In the genomic region with DNA sequence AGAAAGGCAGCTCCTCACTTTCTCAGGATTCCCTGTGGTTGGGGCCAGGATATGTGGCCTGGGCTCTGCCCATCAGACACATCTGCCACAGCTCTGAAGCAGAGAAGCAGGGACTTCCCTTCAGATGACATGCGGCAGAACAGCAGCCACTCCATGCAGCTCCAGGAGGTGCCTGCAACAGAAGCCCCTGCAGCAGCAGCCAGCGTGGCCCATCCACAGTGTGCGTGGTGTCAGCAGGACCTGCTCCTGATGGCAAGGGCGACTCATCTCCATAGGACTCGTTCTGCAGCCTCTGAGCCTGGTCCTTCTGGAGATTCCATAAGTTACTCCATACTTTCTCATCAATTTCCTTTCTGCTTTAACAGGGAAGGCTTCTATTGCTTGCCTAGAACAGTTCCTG, we compare ENCODE assay signal across 18 cellular contexts.
"Had no signal": no experiment of that assay in that cellular context is flagged by ENCODE, and none has a peak within 500 bp of the region (broad histone marks: within the 10 kb centered on the region; RNA-seq: fewer than 3 reads in every experiment).

No MANE protein-coding gene starts in this region.

- H3K4me2 ChIP-seq: hepatocyte had no signal

- H2AFZ ChIP-seq: hepatocyte had no signal

- H3K79me2 ChIP-seq: hepatocyte had no signal

- ATAC-seq: effector memory CD8-positive, alpha-beta T cell; foreskin keratinocyte; gastroesophageal sphincter; heart left ventricle; left cardiac atrium; left lung; left ventricle myocardium superior; lower lobe of right lung had no signal

- DNase-seq: colonic mucosa; cortex of kidney; effector CD8-positive, alpha-beta T cell; effector memory CD8-positive, alpha-beta T cell; endodermal cell; foreskin keratinocyte; heart left ventricle; hypothalamus; immature natural killer cell; left cardiac atrium; left lung; left ventricle myocardium superior; lower lobe of right lung; mesenchymal stem cell; midbrain had no signal

- H3K27ac ChIP-seq: colonic mucosa, esophagus muscularis mucosa, foreskin keratinocyte, gastroesophageal sphincter, heart left ventricle, hepatocyte, left lung, lower lobe of right lung had no signal

- H3K9me3 ChIP-seq: colonic mucosa, esophagus muscularis mucosa, gastroesophageal sphincter, left lung, lower lobe of right lung had no signal

- H3K4me1 ChIP-seq: colonic mucosa, esophagus muscularis mucosa, foreskin keratinocyte, gastroesophageal sphincter, heart left ventricle, left lung, lower lobe of right lung had no signal

- H3K4me3 ChIP-seq: colonic mucosa, esophagus muscularis mucosa, gastroesophageal sphincter, heart left ventricle, hepatocyte, left lung, lower lobe of right lung had no signal

- H3K36me3 ChIP-seq: colonic mucosa, heart left ventricle, left lung, lower lobe of right lung had no signal

- H3K27me3 ChIP-seq: colonic mucosa, esophagus muscularis mucosa, foreskin keratinocyte, gastroesophageal sphincter, heart left ventricle, hepatocyte, left lung had no signal
